9 cellular contexts compared by ENCODE assay signal in the genomic region with DNA sequence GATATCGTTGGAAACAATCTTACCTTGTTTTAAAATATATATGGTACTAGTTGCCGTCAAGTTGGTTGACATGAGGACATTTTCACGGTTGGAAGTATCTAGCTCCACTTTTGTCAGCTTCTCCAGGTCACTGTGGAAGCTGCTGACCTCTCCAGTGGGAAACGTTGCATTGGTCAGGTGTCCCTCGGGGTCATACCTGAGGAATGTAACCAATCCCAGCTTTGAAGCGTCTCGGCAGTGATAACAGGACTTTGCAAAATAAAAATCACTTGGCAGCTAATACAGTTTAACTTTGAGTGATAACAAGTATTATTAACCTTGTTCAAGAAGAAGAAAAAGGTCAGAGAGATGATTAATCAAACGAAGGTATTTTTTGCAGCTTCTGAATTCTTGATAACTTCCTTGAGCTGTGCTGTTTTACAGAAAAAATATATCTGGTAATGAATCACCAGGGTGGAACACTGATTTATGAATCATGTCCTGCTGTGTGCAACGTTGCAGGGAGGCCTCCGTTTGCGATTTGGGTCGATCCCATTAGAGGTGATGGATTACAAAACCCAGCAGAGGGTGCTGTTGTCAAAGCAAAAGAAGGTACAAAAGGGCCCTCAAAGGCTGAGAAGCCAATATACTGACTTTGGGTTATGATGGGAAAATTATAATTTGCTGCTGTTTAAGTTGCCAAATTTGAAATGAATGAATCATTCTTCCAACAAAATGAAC.
DNase-seq lines count a peak whose midpoint lies in the region; ATAC-seq and TF ChIP-seq lines count a peak whose summit lies in the region.
"Had no signal": no experiment of that assay in that cellular context is flagged by ENCODE, and none has a peak within 500 bp of the region (broad histone marks: within the 10 kb centered on the region; RNA-seq: fewer than 3 reads in every experiment).

No MANE protein-coding gene starts in this region.

- no peak overlapping the region for H3K27ac Mint-ChIP-seq in nephron
- H3K27ac Mint-ChIP-seq: IgD-negative memory B cell had no signal

- ATAC-seq in GM18861 (IDR thresholded peaks at IDR 0.05; ENCODE audit: unreplicated experiment) (peak; percentile 94), HG03342 (IDR thresholded peaks at IDR 0.05; ENCODE audit: unreplicated experiment) (peak; percentile 91)
- ATAC-seq in stimulated activated naive CD8-positive, alpha-beta T cell treated with anti-CD3 and anti-CD28 coated beads, Interleukin-15, Interleukin-2, amounts not matched to agents 100 U/mL and 50 U/mL, for 24 hours, result peak; percentile 98

- H3K4me1 Mint-ChIP-seq in nephron, result peaks cover 5% of the 10 kb centered on the region
- H3K4me1 Mint-ChIP-seq: IgD-negative memory B cell had no signal

- peak; percentile 53 for TF ChIP-seq CTCF in AG09319 (IDR thresholded peaks at IDR 0.05; ENCODE audit: low read depth, low read length)
- peak; percentile 53 for TF ChIP-seq CTCF in epithelial cell of esophagus (IDR thresholded peaks at IDR 0.05; ENCODE audit: insufficient read depth, low read depth, low read length, missing control alignments)
- TF ChIP-seq CTCF in nephron (IDR thresholded peaks at IDR 0.05; ENCODE audit: unreplicated experiment in 3 of 3), result peak; percentile 57 to 79 (median 76)

- DNase-seq in AG09319 (ENCODE audit: extremely low read depth, low read depth) (peak; percentile 29), NCI-H774 (lab: John Stamatoyannopoulos, UW) (peak; percentile 62), epithelial cell of esophagus (ENCODE audit: low read depth) (peak; percentile 85)
- peak in 2 of 3 experiments; percentile 24 to 25 for DNase-seq in activated CD8-positive, alpha-beta memory T cell treated with anti-CD3 and anti-CD28 coated beads for 48 hours (ENCODE audit: low read depth in 2 of 3, low spot score in 2 of 3)
- DNase-seq in stimulated activated naive CD8-positive, alpha-beta T cell treated with anti-CD3 and anti-CD28 coated beads, Interleukin-15, Interleukin-2, amounts not matched to agents 100 U/mL and 50 U/mL, for 24 hours, result peak; percentile 56

- no peaks in the 10 kb centered on the region for H3K27me3 Mint-ChIP-seq in nephron (ENCODE audit: low read depth)

- no peak overlapping the region for H3K4me3 ChIP-seq in epithelial cell of esophagus (ENCODE audit: low read length)

- no peaks in the 10 kb centered on the region for H3K9me3 Mint-ChIP-seq in nephron
- H3K9me3 Mint-ChIP-seq: IgD-negative memory B cell had no signal

- no peaks in the 10 kb centered on the region for H3K36me3 Mint-ChIP-seq in nephron (ENCODE audit: low read depth)
- H3K36me3 Mint-ChIP-seq: IgD-negative memory B cell had no signal

- no peak overlapping the region for H3K4me3 Mint-ChIP-seq in nephron
- H3K4me3 Mint-ChIP-seq: IgD-negative memory B cell had no signal

Comparison
In these comparisons a context has a peak if more than half of its experiments do, and no peak if none do; other contexts are left out.
1. DNase-seq: peak in every context shown above with its lines; median percentile 85 in epithelial cell of esophagus; 62 in NCI-H774; 56 in stimulated activated naive CD8-positive, alpha-beta T cell treated with anti-CD3 and anti-CD28 coated beads, Interleukin-15, Interleukin-2, amounts not matched to agents 100 U/mL and 50 U/mL, for 24 hours; 29 in AG09319; 24 in activated CD8-positive, alpha-beta memory T cell treated with anti-CD3 and anti-CD28 coated beads for 48 hours.